Comparison of ENCODE assay signal across 23 cellular contexts in genomic region chr1:209199371-209199770, GRCh38.
"Had no signal": no experiment of that assay in that cellular context is flagged by ENCODE, and none has a peak within 500 bp of the region (broad histone marks: within the 10 kb centered on the region; RNA-seq: fewer than 3 reads in every experiment).

No MANE protein-coding gene starts in this region.

- H3K36me3 Mint-ChIP-seq: activated naive CD8-positive, alpha-beta T cell had no signal

- H3K9ac ChIP-seq: parathyroid adenoma had no signal

- DNase-seq: activated B cell treated with CpG ODN at 0.5 μM for 24 hours; activated CD4-positive, alpha-beta T cell treated with anti-CD3 and anti-CD28 coated beads for 48 hours; activated CD8-positive, alpha-beta memory T cell treated with anti-CD3 and anti-CD28 coated beads, Interleukin-2, amount 50 U/mL, for 4 hours; activated CD8-positive, alpha-beta T cell treated with anti-CD3 and anti-CD28 coated beads for 36 hours; activated gamma-delta T cell; activated T-cell treated with anti-CD3 and anti-CD28 coated beads, Interleukin-2, amount 50 U/mL, for 48 hours; amniotic stem cell; brain microvascular endothelial cell; cortex of kidney; effector CD8-positive, alpha-beta T cell; head of caudate nucleus; naive B cell; sigmoid colon; stimulated activated CD4-positive, alpha-beta T cell treated with anti-CD3 and anti-CD28 coated beads, Interleukin-1b, Interleukin-23, amount 100 ng/mL, for 48 hours; stomach; T-helper 17 cell had no signal

- H3K4me3 Mint-ChIP-seq: activated B cell treated with CpG ODN at 0.5 μM for 24 hours; activated CD8-positive, alpha-beta T cell treated with anti-CD3 and anti-CD28 coated beads for 36 hours; activated naive CD8-positive, alpha-beta T cell; central memory CD8-positive, alpha-beta T cell; naive B cell; T-helper 17 cell had no signal

- H3K27me3 ChIP-seq: brain microvascular endothelial cell, neutrophil, sigmoid colon, vagina had no signal

- H3K4me1 ChIP-seq: parathyroid adenoma, stomach, vagina had no signal

- H3K27ac ChIP-seq: brain microvascular endothelial cell, neutrophil, parathyroid adenoma, sigmoid colon, stomach, thoracic aorta, vagina had no signal

- H3K4me1 Mint-ChIP-seq: activated B cell treated with CpG ODN at 0.5 μM for 24 hours; central memory CD8-positive, alpha-beta T cell; naive B cell; T-helper 17 cell had no signal

- H3K27ac Mint-ChIP-seq: activated B cell treated with CpG ODN at 0.5 μM for 24 hours; activated CD8-positive, alpha-beta T cell treated with anti-CD3 and anti-CD28 coated beads for 36 hours; activated naive CD8-positive, alpha-beta T cell; naive B cell; T-helper 17 cell had no signal

- H3K4me3 ChIP-seq: sigmoid colon, stomach, thoracic aorta, vagina had no signal

- ATAC-seq: activated CD8-positive, alpha-beta T cell treated with anti-CD3 and anti-CD28 coated beads for 36 hours; left lobe of liver; T-helper 17 cell had no signal

- H3K36me3 ChIP-seq: brain microvascular endothelial cell, neutrophil, sigmoid colon, stomach, thoracic aorta, vagina had no signal
